8 cellular contexts compared by ENCODE assay signal in the genomic region with DNA sequence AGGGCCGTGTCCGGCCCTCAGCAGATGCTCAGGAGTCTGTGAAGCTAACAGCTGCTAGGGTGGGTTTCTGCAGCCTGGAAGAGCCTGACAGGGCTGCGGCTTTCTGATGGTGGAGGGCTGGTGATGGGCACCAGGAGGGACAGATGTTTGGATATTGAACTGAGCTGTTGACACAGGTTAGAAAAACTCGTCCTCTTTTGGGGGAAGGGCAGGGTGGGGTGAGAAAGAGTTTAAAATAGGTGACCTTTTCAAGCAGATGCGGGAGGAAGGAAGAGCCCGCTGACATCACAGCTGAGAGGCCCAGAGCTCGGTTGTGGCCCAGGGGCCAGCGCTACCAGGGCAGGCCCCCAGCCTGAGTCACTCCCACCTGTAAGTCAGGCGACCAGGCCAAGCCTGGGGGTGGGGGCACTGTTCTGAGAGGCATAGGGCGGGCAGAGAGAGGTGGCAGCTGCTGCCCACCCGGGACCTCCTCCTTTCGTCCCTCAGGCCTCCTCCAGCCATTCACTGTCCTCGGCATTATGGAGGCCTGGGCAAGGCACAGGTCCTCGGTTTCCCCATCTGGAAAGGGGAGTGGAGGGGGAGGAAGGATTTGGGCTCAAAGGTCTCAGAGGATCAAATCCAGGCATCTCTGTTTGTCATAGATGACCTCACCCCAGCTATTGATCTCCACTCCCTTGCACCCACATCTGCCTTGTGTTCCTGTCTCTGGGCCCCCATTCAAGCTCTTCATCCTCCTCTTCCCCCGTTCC. TPM values are rescaled to one million over a fixed set of nuclear protein-coding genes. Genes with fewer than 3 reads are reported as not detected.
DNase-seq lines count a peak whose midpoint lies in the region; ATAC-seq and TF ChIP-seq lines count a peak whose summit lies in the region.

No MANE protein-coding gene starts in this region.

- ATAC-seq in GM18867 (IDR thresholded peaks at IDR 0.05; ENCODE audit: unreplicated experiment) (peak; percentile 43), HG03378 (IDR thresholded peaks at IDR 0.05; ENCODE audit: unreplicated experiment) (peak; percentile 44), sciatic nerve (peak; percentile 35)
- ATAC-seq in activated T-helper 17 cell treated with anti-CD3 and anti-CD28 coated beads, Interleukin-2, amount 50 U/mL, for 72 hours (replicated peaks), result peak; percentile 85

- DNase-seq in sciatic nerve (ENCODE audit: low spot score) (no peak), HUDEP-2 (lab: John Stamatoyannopoulos, UW; ENCODE audit: unreplicated experiment in 76 of 76) (no peak), colonic mucosa (no peak), NCI-H526 treated with DMSO at 0.1 percent for 48 hours (lab: John Stamatoyannopoulos, UW) (no peak), SK-N-DZ (ENCODE audit: low spot score) (no peak)

- H3K27me3 Mint-ChIP-seq in activated T-helper 17 cell treated with anti-CD3 and anti-CD28 coated beads, Interleukin-2, amount 50 U/mL, for 72 hours, result no peaks in the 10 kb centered on the region

- H3K9me3 Mint-ChIP-seq in activated T-helper 17 cell treated with anti-CD3 and anti-CD28 coated beads, Interleukin-2, amount 50 U/mL, for 72 hours, result no peaks in the 10 kb centered on the region

- no peak overlapping the region for H3K4me3 ChIP-seq in colonic mucosa

- no peaks in the 10 kb centered on the region for H3K4me1 ChIP-seq in colonic mucosa

- intact Hi-C loops in sciatic nerve (cut with DNase I) (no loop called here), colonic mucosa (cut with DNase I) (no loop called here)

- peak overlapping the region; percentile 72 for H3K4me3 Mint-ChIP-seq in activated T-helper 17 cell treated with anti-CD3 and anti-CD28 coated beads, Interleukin-2, amount 50 U/mL, for 72 hours

- no peaks in the 10 kb centered on the region for H3K9me3 ChIP-seq in colonic mucosa

- peak overlapping the region; percentile 90 for H3K27ac Mint-ChIP-seq in activated T-helper 17 cell treated with anti-CD3 and anti-CD28 coated beads, Interleukin-2, amount 50 U/mL, for 72 hours

- no peaks in the 10 kb centered on the region for H3K36me3 Mint-ChIP-seq in activated T-helper 17 cell treated with anti-CD3 and anti-CD28 coated beads, Interleukin-2, amount 50 U/mL, for 72 hours (ENCODE audit: low read depth)

- H3K9ac ChIP-seq in colonic mucosa (ENCODE audit: low read depth in 2 of 2, low read length in 2 of 2), result peak overlapping the region in 1 of 2 donors; percentile 24

- H3K36me3 ChIP-seq in colonic mucosa, result no peaks in the 10 kb centered on the region

- H3K4me1 Mint-ChIP-seq in activated T-helper 17 cell treated with anti-CD3 and anti-CD28 coated beads, Interleukin-2, amount 50 U/mL, for 72 hours, result peaks cover 38% of the 10 kb centered on the region

- no peaks in the 10 kb centered on the region for H3K27me3 ChIP-seq in colonic mucosa

- no peak overlapping the region for H3K27ac ChIP-seq in colonic mucosa

- no peak for TF ChIP-seq CTCF in colonic mucosa (IDR thresholded peaks at IDR 0.05)

RNA-seq across cellular contexts. Expression of a gene that starts 32.3 kb away (rescaled TPM):
- 10 to 100 TPM; 19.5 to 45.2 TPM for total RNA-seq in activated T-helper 17 cell treated with anti-CD3 and anti-CD28 coated beads, Interleukin-2, amount 50 U/mL, for 72 hours
- 289 TPM for total RNA-seq in sciatic nerve
- 100 to 1,000 TPM; 106 to 221 TPM for total RNA-seq in colonic mucosa
- 79.5 and 102 TPM in 2 replicates for polyA plus RNA-seq in SK-N-DZ (2014; cell fraction: cytosol; rRNA removed)
- 83.1 and 85.5 TPM in 2 replicates for polyA plus RNA-seq in SK-N-DZ (2014; cell fraction: nucleus; rRNA removed)

Comparison
In these comparisons a context has a peak if more than half of its experiments do, and no peak if none do; other contexts are left out.
1. ATAC-seq: peak in every context shown above with its lines; median percentile 85 in activated T-helper 17 cell treated with anti-CD3 and anti-CD28 coated beads, Interleukin-2, amount 50 U/mL, for 72 hours; 44 in HG03378; 43 in GM18867; 35 in sciatic nerve.